Comparison of ENCODE assay signal across 20 cellular contexts in genomic region chr13:25978961-25979360, GRCh38.
"Had no signal": no experiment of that assay in that cellular context is flagged by ENCODE, and none has a peak within 500 bp of the region (broad histone marks: within the 10 kb centered on the region; RNA-seq: fewer than 3 reads in every experiment).

No MANE protein-coding gene starts in this region.

- H3K4me3 ChIP-seq: lower lobe of right lung, vagina had no signal

- H3K27me3 Mint-ChIP-seq: activated CD4-positive, alpha-beta memory T cell treated with anti-CD3 and anti-CD28 coated beads for 36 hours; stimulated activated naive CD8-positive, alpha-beta T cell treated with anti-CD3 and anti-CD28 coated beads, Interleukin-15, Interleukin-2, amounts not matched to agents 100 ng/mL and 50 ng/mL, for 24 hours had no signal

- DNase-seq: activated CD4-positive, alpha-beta memory T cell treated with anti-CD3 and anti-CD28 coated beads for 36 hours; activated CD4-positive, alpha-beta T cell treated with anti-CD3 and anti-CD28 coated beads for 48 hours; activated effector memory CD4-positive, alpha-beta T cell treated with anti-CD3 and anti-CD28 coated beads, Interleukin-2, amount 50 U/mL, for 16 hours; activated naive CD4-positive, alpha-beta T cell treated with anti-CD3 and anti-CD28 coated beads, Interleukin-2, amount 10 ng/mL, durations not matched to agents 7 days and 5 days; activated T-cell treated with anti-CD3 and anti-CD28 coated beads, Interleukin-2, amount 50 U/mL, for 72 hours; amygdala; cerebellar nuclear complex; cortex of kidney; kidney; lower lobe of right lung; naive thymus-derived CD4-positive, alpha-beta T cell; stimulated activated CD4-positive, alpha-beta T cell treated with anti-CD3 and anti-CD28 coated beads, Interleukin-12 subunit alpha, Interleukin-12 subunit beta, amount 100 ng/mL, for 4 hours; stimulated activated CD4-positive, alpha-beta T cell treated with anti-CD3 and anti-CD28 coated beads, Interleukin-4, amount 100 ng/mL, for 4 hours; T-helper 17 cell had no signal

- ATAC-seq: activated T-cell treated with anti-CD3 and anti-CD28 coated beads, Interleukin-2, amount 50 U/mL, for 72 hours; left lobe of liver; lower lobe of right lung; naive thymus-derived CD4-positive, alpha-beta T cell; T-helper 17 cell had no signal

- H3K4me1 ChIP-seq: lower lobe of right lung, vagina had no signal

- H3K36me3 Mint-ChIP-seq: activated CD4-positive, alpha-beta memory T cell treated with anti-CD3 and anti-CD28 coated beads for 36 hours; activated naive CD4-positive, alpha-beta T cell treated with anti-CD3 and anti-CD28 coated beads, Interleukin-2, amount 10 ng/mL, durations not matched to agents 7 days and 5 days; type B pancreatic cell had no signal

- H3K27me3 ChIP-seq: vagina had no signal

- H3K9me3 Mint-ChIP-seq: activated CD4-positive, alpha-beta memory T cell treated with anti-CD3 and anti-CD28 coated beads for 36 hours; neural crest cell; stimulated activated naive CD8-positive, alpha-beta T cell treated with anti-CD3 and anti-CD28 coated beads, Interleukin-15, Interleukin-2, amounts not matched to agents 100 ng/mL and 50 ng/mL, for 24 hours; type B pancreatic cell had no signal

- H3K4me3 Mint-ChIP-seq: activated CD4-positive, alpha-beta memory T cell treated with anti-CD3 and anti-CD28 coated beads for 36 hours; activated naive CD4-positive, alpha-beta T cell treated with anti-CD3 and anti-CD28 coated beads, Interleukin-2, amount 10 ng/mL, durations not matched to agents 7 days and 5 days; activated T-cell treated with anti-CD3 and anti-CD28 coated beads, Interleukin-2, amount 50 U/mL, for 72 hours; naive thymus-derived CD4-positive, alpha-beta T cell; neural crest cell; stimulated activated naive CD8-positive, alpha-beta T cell treated with anti-CD3 and anti-CD28 coated beads, Interleukin-15, Interleukin-2, amounts not matched to agents 100 ng/mL and 50 ng/mL, for 24 hours; T-helper 17 cell; type B pancreatic cell had no signal

- H3K9me3 ChIP-seq: lower lobe of right lung, vagina had no signal

- H3K27ac Mint-ChIP-seq: activated CD4-positive, alpha-beta memory T cell treated with anti-CD3 and anti-CD28 coated beads for 36 hours; activated naive CD4-positive, alpha-beta T cell treated with anti-CD3 and anti-CD28 coated beads, Interleukin-2, amount 10 ng/mL, durations not matched to agents 7 days and 5 days; activated T-cell treated with anti-CD3 and anti-CD28 coated beads, Interleukin-2, amount 50 U/mL, for 72 hours; stimulated activated naive CD8-positive, alpha-beta T cell treated with anti-CD3 and anti-CD28 coated beads, Interleukin-15, Interleukin-2, amounts not matched to agents 100 ng/mL and 50 ng/mL, for 24 hours; T-helper 17 cell had no signal

- H3K36me3 ChIP-seq: lower lobe of right lung, vagina had no signal

- H3K27ac ChIP-seq: epithelial cell of prostate, lower lobe of right lung, vagina had no signal
